ENCODE assay signal across 10 cellular contexts in the genomic region with DNA sequence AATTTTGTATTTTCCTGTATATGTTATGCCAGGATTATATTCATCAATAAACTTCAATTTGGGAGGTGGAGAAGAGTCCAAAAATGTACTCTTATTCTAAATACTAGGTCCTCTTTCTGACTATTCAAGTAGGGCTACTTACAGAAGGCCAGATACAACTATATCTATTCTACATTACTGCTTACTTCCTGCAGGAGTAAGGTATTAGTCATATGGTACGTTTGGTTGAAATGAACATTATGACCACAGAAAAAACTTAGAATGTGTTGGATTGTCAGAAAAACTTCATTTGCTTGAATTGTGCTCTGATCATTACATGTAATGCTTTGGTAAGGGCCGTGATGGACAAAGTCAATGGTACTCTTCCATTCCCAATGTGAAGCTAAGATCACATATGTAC. TPM values are rescaled to one million over a fixed set of nuclear protein-coding genes. Genes with fewer than 3 reads are reported as not detected.
DNase-seq lines count a peak whose midpoint lies in the region; ATAC-seq and TF ChIP-seq lines count a peak whose summit lies in the region.
"Had no signal": no experiment of that assay in that cellular context is flagged by ENCODE, and none has a peak within 500 bp of the region (broad histone marks: within the 10 kb centered on the region; RNA-seq: fewer than 3 reads in every experiment).

No MANE protein-coding gene starts in this region.

- TF ChIP-seq CTCF in BE2C (IDR thresholded peaks at IDR 0.05; ENCODE audit: low read depth, low read length) (no peak), smooth muscle cell (IDR thresholded peaks at IDR 0.05; ENCODE audit: borderline replicate concordance, insufficient read depth, poor library complexity, severe bottlenecking) (no peak)

- H3K4me3 Mint-ChIP-seq in activated naive CD8-positive, alpha-beta T cell treated with anti-CD3 and anti-CD28 coated beads for 36 hours, result no peak overlapping the region

- no peaks in the 10 kb centered on the region for H3K27me3 Mint-ChIP-seq in activated naive CD8-positive, alpha-beta T cell treated with anti-CD3 and anti-CD28 coated beads for 36 hours

- peak overlapping the region; percentile 95 for H3K27ac Mint-ChIP-seq in activated naive CD8-positive, alpha-beta T cell treated with anti-CD3 and anti-CD28 coated beads for 36 hours

- no peaks in the 10 kb centered on the region for H3K79me2 ChIP-seq in smooth muscle cell (ENCODE audit: low read depth)

- H3K4me1 ChIP-seq in BE2C (no peaks in the 10 kb centered on the region), smooth muscle cell (ENCODE audit: low read depth) (no peaks in the 10 kb centered on the region)
- H3K4me1 ChIP-seq: upper lobe of right lung had no signal

- no peak overlapping the region for H2AFZ ChIP-seq in smooth muscle cell (ENCODE audit: low read depth)

- no peak overlapping the region for H3K27ac ChIP-seq in smooth muscle cell (ENCODE audit: low read depth)
- H3K27ac ChIP-seq: upper lobe of right lung had no signal

- H4K20me1 ChIP-seq in smooth muscle cell (ENCODE audit: low read depth), result no peaks in the 10 kb centered on the region

- peaks cover 74% of the 10 kb centered on the region for H3K36me3 Mint-ChIP-seq in activated naive CD8-positive, alpha-beta T cell treated with anti-CD3 and anti-CD28 coated beads for 36 hours

- no peak overlapping the region for H3K4me2 ChIP-seq in smooth muscle cell

- DNase-seq in A172 (ENCODE audit: low spot score), result peak; percentile 10
- DNase-seq in activated naive CD8-positive, alpha-beta T cell treated with anti-CD3 and anti-CD28 coated beads for 36 hours, result no peak
- DNase-seq in BE2C, result no peak
- DNase-seq in smooth muscle cell (lab: John Stamatoyannopoulos, UW; ENCODE audit: unreplicated experiment), result no peak
- no peak for DNase-seq in OCI-M1 (lab: John Stamatoyannopoulos, UW)
- DNase-seq: NCI-H1694 treated with DMSO at 0.1 percent for 48 hours, upper lobe of right lung had no signal

- no peaks in the 10 kb centered on the region for H3K36me3 ChIP-seq in BE2C
- H3K36me3 ChIP-seq in smooth muscle cell (ENCODE audit: low read depth), result no peaks in the 10 kb centered on the region
- H3K36me3 ChIP-seq: upper lobe of right lung had no signal

- no peaks in the 10 kb centered on the region for H3F3A ChIP-seq in smooth muscle cell (ENCODE audit: low read depth)

- no peaks in the 10 kb centered on the region for H3K9me3 ChIP-seq in BE2C
- H3K9me3 ChIP-seq in smooth muscle cell (replicated peaks; ENCODE audit: low read depth), result no peaks in the 10 kb centered on the region
- H3K9me3 ChIP-seq: upper lobe of right lung had no signal

- WGBS in smooth muscle cell (ENCODE audit: low lambda C conversion rate), result 64% methylated on average over 2 of the region's 2 CpGs

- peaks cover 2% of the 10 kb centered on the region for H3K9me3 Mint-ChIP-seq in activated naive CD8-positive, alpha-beta T cell treated with anti-CD3 and anti-CD28 coated beads for 36 hours

- H3K27me3 ChIP-seq in BE2C (no peaks in the 10 kb centered on the region), smooth muscle cell (ENCODE audit: low read depth) (no peaks in the 10 kb centered on the region)
- H3K27me3 ChIP-seq: upper lobe of right lung had no signal

- H3K4me3 ChIP-seq in BE2C (ENCODE audit: low read depth, low read length), result no peak overlapping the region
- no peak overlapping the region for H3K4me3 ChIP-seq in smooth muscle cell
- H3K4me3 ChIP-seq: upper lobe of right lung had no signal

- H3K4me1 Mint-ChIP-seq in activated naive CD8-positive, alpha-beta T cell treated with anti-CD3 and anti-CD28 coated beads for 36 hours, result peaks cover 67% of the 10 kb centered on the region

- no peak overlapping the region for H3K9ac ChIP-seq in smooth muscle cell (ENCODE audit: low read depth)

- ATAC-seq in GM19043 (IDR thresholded peaks at IDR 0.05; ENCODE audit: low read depth, unreplicated experiment), result peak; percentile 33
- peak; percentile 45 for ATAC-seq in HG03175 (IDR thresholded peaks at IDR 0.05; ENCODE audit: unreplicated experiment)
- no peak for ATAC-seq in GM19397 (IDR thresholded peaks at IDR 0.05; ENCODE audit: unreplicated experiment)
- ATAC-seq: upper lobe of right lung had no signal

RNA-seq across cellular contexts. Expression of a gene that starts 35.0 kb away (rescaled TPM):
- total RNA-seq in A172 (2014; rRNA removed; shearing (Covaris generic)), result 0.55 and 0.93 TPM in 2 replicates
- 10 to 100 TPM; 80.6 to 81.0 TPM for total RNA-seq in activated naive CD8-positive, alpha-beta T cell treated with anti-CD3 and anti-CD28 coated beads for 36 hours
- polyA plus RNA-seq in BE2C (2012; ENCODE audit: insufficient read depth, insufficient read length, low read depth), result 0.57 TPM
- total RNA-seq in smooth muscle cell, result 0.85 and 8.4 TPM in 2 replicates
- 0.89 TPM in 1 of 2 replicates, not detected in the other for polyA plus RNA-seq in smooth muscle cell
